Comparison of ENCODE assay signal across 1 cellular context in the genomic region with DNA sequence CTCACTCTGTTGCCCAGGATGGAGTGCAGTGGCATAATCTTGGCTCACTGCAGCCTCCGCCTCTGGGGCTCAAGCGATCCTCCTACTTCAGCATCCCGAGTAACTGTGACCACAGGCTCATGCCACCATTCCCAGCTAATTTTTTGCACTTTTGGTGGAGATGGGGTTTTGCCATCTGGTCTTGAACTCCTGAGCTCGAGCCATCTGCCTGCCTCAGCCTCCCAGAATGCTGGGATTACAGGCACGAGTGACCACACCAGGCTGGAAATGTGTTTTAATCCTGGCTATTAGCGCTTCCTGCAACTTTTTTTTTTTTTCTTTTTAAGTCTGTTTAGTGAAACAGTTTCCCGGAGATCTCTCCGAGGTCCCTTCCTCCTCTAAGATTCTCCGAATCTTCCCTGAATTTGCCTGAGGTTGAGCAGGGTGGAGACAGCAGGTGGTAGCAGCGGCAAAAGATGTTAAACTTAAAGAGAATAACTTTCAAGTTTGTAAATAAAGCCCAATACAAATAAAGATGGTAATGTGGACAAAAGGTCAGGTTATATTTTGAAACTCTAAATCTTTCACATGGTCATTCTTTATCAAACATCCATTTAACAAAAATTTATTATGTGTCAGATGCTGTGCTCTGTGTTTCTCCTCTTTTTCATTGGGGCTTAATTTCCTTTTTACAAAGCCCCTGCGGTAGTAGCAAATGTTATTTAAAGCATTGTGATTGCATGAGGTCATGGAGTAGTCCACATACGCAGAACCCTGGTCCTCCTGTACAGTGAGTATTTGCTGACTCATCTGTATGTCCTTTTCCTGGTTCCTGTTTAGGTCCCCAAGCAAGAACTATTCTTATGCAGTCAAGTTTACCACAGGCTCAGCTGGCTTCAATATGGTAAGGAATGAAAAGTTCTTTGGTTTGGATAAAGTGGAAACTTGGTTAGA.
TF ChIP-seq lines count a peak whose summit lies in the region.

No MANE protein-coding gene starts in this region.

TF ChIP-seq in SK-N-SH, 30 proteins besides CTCF, POLR2A, EP300 and RAD21:
- TF ChIP-seq TEAD4 (IDR thresholded peaks at IDR 0.05; ENCODE audit: borderline replicate concordance, insufficient read depth): peak; percentile 73
- no peak for TF ChIP-seq YY1 (IDR thresholded peaks at IDR 0.05; ENCODE audit: low read depth)
- no peak for TF ChIP-seq FOXM1 (IDR thresholded peaks at IDR 0.05; ENCODE audit: low read depth)
- 0 out of 2 replicates have a peak, but pooled peaks have one; percentile 8 for TF ChIP-seq TAF1 (IDR thresholded peaks at IDR 0.05; ENCODE audit: borderline replicate concordance, low read depth, low read length)
- TF ChIP-seq, protein P1, sequence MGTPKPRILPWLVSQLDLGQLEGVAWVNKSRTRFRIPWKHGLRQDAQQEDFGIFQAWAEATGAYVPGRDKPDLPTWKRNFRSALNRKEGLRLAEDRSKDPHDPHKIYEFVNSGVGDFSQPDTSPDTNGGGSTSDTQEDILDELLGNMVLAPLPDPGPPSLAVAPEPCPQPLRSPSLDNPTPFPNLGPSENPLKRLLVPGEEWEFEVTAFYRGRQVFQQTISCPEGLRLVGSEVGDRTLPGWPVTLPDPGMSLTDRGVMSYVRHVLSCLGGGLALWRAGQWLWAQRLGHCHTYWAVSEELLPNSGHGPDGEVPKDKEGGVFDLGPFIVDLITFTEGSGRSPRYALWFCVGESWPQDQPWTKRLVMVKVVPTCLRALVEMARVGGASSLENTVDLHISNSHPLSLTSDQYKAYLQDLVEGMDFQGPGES (IDR thresholded peaks at IDR 0.05; ENCODE audit: low read depth, low read length): no peak
- no peak; the same call in 1 of the 2 replicates for TF ChIP-seq USF1 (IDR thresholded peaks at IDR 0.05; ENCODE audit: borderline replicate concordance, low read depth)
- no peak for TF ChIP-seq EZH2phosphoT487 (IDR thresholded peaks at IDR 0.05; ENCODE audit: borderline replicate concordance, low read depth)
- peak; percentile 92 for TF ChIP-seq TCF12 (IDR thresholded peaks at IDR 0.05)
- TF ChIP-seq FOSL2 (IDR thresholded peaks at IDR 0.05; ENCODE audit: borderline replicate concordance, low read depth): peak; percentile 94
- TF ChIP-seq, protein P2, sequence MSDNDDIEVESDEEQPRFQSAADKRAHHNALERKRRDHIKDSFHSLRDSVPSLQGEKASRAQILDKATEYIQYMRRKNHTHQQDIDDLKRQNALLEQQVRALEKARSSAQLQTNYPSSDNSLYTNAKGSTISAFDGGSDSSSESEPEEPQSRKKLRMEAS (IDR thresholded peaks at IDR 0.05; ENCODE audit: low read depth): 0 out of 2 replicates have a peak, but pooled peaks have one; percentile 54
- peak; percentile 93 for TF ChIP-seq JUND (IDR thresholded peaks at IDR 0.05)
- no peak; the same call in 1 of the 2 replicates for TF ChIP-seq MEF2A (IDR thresholded peaks at IDR 0.05; ENCODE audit: borderline replicate concordance, low read depth)
- TF ChIP-seq NFIC (IDR thresholded peaks at IDR 0.05; ENCODE audit: borderline replicate concordance): 0 out of 2 replicates have a peak, but pooled peaks have one; percentile 25
- TF ChIP-seq ELF1 (IDR thresholded peaks at IDR 0.05): peak; percentile 76
- TF ChIP-seq, protein P3, sequence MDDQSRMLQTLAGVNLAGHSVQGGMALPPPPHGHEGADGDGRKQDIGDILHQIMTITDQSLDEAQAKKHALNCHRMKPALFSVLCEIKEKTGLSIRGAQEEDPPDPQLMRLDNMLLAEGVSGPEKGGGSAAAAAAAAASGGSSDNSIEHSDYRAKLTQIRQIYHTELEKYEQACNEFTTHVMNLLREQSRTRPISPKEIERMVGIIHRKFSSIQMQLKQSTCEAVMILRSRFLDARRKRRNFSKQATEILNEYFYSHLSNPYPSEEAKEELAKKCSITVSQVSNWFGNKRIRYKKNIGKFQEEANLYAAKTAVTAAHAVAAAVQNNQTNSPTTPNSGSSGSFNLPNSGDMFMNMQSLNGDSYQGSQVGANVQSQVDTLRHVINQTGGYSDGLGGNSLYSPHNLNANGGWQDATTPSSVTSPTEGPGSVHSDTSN (IDR thresholded peaks at IDR 0.05): peak; percentile 62; the same call in 1 of the 2 replicates
- peak; percentile 30; the same call in 1 of the 2 replicates for TF ChIP-seq RXRA (IDR thresholded peaks at IDR 0.05; ENCODE audit: borderline replicate concordance, low read depth)
- TF ChIP-seq GABPA (IDR thresholded peaks at IDR 0.05; ENCODE audit: low read depth): no peak
- no peak for TF ChIP-seq MXI1 (IDR thresholded peaks at IDR 0.05; ENCODE audit: low read depth, low read length)
